ENCODE assay signal across 8 cellular contexts in the genomic region with DNA sequence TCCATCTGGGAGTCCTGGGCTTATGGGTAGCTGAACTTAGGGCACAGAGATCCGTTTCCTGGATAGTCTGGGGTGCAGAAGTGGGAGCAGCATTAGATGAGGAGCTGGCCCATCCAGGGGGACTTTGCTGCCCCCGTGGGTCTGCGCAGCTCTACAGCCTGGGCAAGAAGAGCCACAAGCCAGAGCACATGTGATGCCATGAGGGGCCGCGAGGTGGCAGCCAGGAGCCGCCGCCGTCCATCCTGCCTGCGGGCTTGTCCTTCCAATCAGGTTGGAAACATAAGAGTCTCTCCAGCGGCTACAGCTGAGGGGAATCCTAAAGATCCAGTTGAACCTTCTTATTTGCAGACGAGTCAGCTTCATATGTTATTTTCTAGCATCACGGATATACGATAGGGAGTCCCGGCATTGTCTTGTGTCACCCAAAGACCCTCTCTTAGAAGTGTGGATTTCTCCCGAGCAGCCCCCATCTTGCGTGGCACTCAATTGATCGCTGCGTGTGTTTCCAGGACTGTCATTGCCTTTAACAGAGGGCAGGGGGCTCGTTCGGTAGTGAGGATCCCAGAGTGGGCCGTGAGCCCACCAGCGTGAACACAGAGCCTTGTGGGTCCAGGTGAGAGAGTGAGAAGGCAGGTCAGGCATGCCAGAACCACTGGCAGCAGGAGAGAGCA. TPM values are rescaled to one million over a fixed set of nuclear protein-coding genes. Genes with fewer than 3 reads are reported as not detected.
DNase-seq lines count a peak whose midpoint lies in the region; ATAC-seq, FAIRE-seq and TF ChIP-seq lines count a peak whose summit lies in the region.

No MANE protein-coding gene starts in this region.

- peaks cover 6% of the 10 kb centered on the region; the same call in 1 of the 2 replicates for H3K4me1 Mint-ChIP-seq in WTC11

- no peaks in the 10 kb centered on the region for H3K36me3 Mint-ChIP-seq in WTC11

- H3K36me3 ChIP-seq in bronchial epithelial cell (ENCODE audit: control insufficient read depth, insufficient read depth, low read length) (no peaks in the 10 kb centered on the region), kidney epithelial cell (ENCODE audit: control insufficient read depth, insufficient read depth, low read length) (no peaks in the 10 kb centered on the region)

- TF ChIP-seq CTCF in WTC11 (IDR thresholded peaks at IDR 0.05) = peak; percentile 81
- TF ChIP-seq CTCF in bronchial epithelial cell (IDR thresholded peaks at IDR 0.05; ENCODE audit: insufficient read depth, low read length, severe bottlenecking) = peak; percentile 95
- TF ChIP-seq CTCF in kidney epithelial cell (IDR thresholded peaks at IDR 0.05; ENCODE audit: insufficient read depth, low read length, poor library complexity, severe bottlenecking) = peak; percentile 96

- no peak overlapping the region for H3K4me3 Mint-ChIP-seq in WTC11

- H3K4me3 ChIP-seq in bronchial epithelial cell (ENCODE audit: low read depth, low read length) (no peak overlapping the region), kidney epithelial cell (ENCODE audit: low read depth, low read length) (no peak overlapping the region)

- H3K27me3 ChIP-seq in bronchial epithelial cell (ENCODE audit: control insufficient read depth, insufficient read depth, low read length) (no peaks in the 10 kb centered on the region), kidney epithelial cell (ENCODE audit: control insufficient read depth, insufficient read depth, low read length) (peaks cover 9% of the 10 kb centered on the region)

- H3K27me3 Mint-ChIP-seq in WTC11 (ENCODE audit: low read depth) = peaks cover 9% of the 10 kb centered on the region

- DNase-seq in NCI-H2081 (lab: John Stamatoyannopoulos, UW) (peak; percentile 68 to 72), NCI-H2081 treated with DMSO at 0.1 percent for 48 hours (lab: John Stamatoyannopoulos, UW) (no peak), NCI-H2171 treated with DMSO at 0.1 percent for 48 hours (lab: John Stamatoyannopoulos, UW) (peak; percentile 77), WTC11 (ENCODE audit: low spot score) (peak; percentile 84), bronchial epithelial cell (ENCODE audit: low read depth) (peak; percentile 42), kidney epithelial cell (ENCODE audit: low read depth) (no peak)
- DNase-seq in stimulated activated CD4-positive, alpha-beta T cell treated with anti-CD3 and anti-CD28 coated beads, Interleukin-1b, Interleukin-23, amount 100 ng/mL, for 48 hours = peak; percentile 59

- POLR2A ChIA-PET in WTC11 (lab: Charles Lee) = interaction anchor here (0.6 kb wide), 1 partner anchor 1945 kb away, joined by 5 read pairs; no protein-coding TSS in a partner anchor

- no peak overlapping the region for H3K27ac Mint-ChIP-seq in WTC11

- FAIRE-seq in bronchial epithelial cell (lab: Jason Lieb, UNC) = peak; percentile 43

- CTCF ChIA-PET in WTC11 (lab: Charles Lee) = interaction anchor here (0.5 to 3.4 kb wide), 57 partner anchors 9 to 623 kb away, joined by 3 to 51 read pairs (median 4); partner anchors contain the start of genes CANT1, ENGASE and LGALS3BP

- ATAC-seq in WTC11 = peak; percentile 86
- ATAC-seq in HG03196 (IDR thresholded peaks at IDR 0.05; ENCODE audit: unreplicated experiment) = no peak

- H3K9me3 Mint-ChIP-seq in WTC11 = peaks cover 13% of the 10 kb centered on the region

TF ChIP-seq in WTC11, 78 proteins besides CTCF, POLR2A, EP300 and RAD21:
- TF ChIP-seq, protein P1, sequence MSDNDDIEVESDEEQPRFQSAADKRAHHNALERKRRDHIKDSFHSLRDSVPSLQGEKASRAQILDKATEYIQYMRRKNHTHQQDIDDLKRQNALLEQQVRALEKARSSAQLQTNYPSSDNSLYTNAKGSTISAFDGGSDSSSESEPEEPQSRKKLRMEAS (CRISPR knock-in tag; IDR thresholded peaks at IDR 0.05) = 0 out of 2 replicates have a peak, but pooled peaks have one; percentile 45
- TF ChIP-seq NR1H2 (CRISPR knock-in tag; IDR thresholded peaks at IDR 0.05) (no peak), HMGXB4 (CRISPR knock-in tag; IDR thresholded peaks at IDR 0.05) (no peak), USF1 (CRISPR knock-in tag; IDR thresholded peaks at IDR 0.05) (peak; percentile 39; the same call in 1 of the 2 replicates), ZNF219 (CRISPR knock-in tag; IDR thresholded peaks at IDR 0.05; ENCODE audit: borderline replicate concordance) (no peak), IRF2 (CRISPR knock-in tag; IDR thresholded peaks at IDR 0.05; ENCODE audit: borderline replicate concordance, low read depth) (no peak), ESRRA (CRISPR knock-in tag; IDR thresholded peaks at IDR 0.05; ENCODE audit: borderline replicate concordance) (no peak)
- TF ChIP-seq, protein P2, sequence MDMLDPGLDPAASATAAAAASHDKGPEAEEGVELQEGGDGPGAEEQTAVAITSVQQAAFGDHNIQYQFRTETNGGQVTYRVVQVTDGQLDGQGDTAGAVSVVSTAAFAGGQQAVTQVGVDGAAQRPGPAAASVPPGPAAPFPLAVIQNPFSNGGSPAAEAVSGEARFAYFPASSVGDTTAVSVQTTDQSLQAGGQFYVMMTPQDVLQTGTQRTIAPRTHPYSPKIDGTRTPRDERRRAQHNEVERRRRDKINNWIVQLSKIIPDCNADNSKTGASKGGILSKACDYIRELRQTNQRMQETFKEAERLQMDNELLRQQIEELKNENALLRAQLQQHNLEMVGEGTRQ (CRISPR knock-in tag; IDR thresholded peaks at IDR 0.05) = peak; percentile 44; the same call in 1 of the 2 replicates
- TF ChIP-seq, protein P3, sequence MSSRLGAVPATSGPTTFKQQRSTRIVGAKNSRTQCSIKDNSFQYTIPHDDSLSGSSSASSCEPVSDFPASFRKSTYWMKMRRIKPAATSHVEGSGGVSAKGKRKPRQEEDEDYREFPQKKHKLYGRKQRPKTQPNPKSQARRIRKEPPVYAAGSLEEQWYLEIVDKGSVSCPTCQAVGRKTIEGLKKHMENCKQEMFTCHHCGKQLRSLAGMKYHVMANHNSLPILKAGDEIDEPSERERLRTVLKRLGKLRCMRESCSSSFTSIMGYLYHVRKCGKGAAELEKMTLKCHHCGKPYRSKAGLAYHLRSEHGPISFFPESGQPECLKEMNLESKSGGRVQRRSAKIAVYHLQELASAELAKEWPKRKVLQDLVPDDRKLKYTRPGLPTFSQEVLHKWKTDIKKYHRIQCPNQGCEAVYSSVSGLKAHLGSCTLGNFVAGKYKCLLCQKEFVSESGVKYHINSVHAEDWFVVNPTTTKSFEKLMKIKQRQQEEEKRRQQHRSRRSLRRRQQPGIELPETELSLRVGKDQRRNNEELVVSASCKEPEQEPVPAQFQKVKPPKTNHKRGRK (CRISPR knock-in tag; IDR thresholded peaks at IDR 0.05; ENCODE audit: borderline replicate concordance) = no peak

RNA-seq across cellular contexts. Expression of gene C1QTNF1, which starts 22.0 kb away (rescaled TPM):
- total RNA-seq in WTC11 (2021) = 1.5 to 2.7 TPM (median 1.7 TPM) in 3 replicates
- 0.13 and 0.79 TPM in 2 replicates for total RNA-seq in bronchial epithelial cell
- 4.6 and 6.1 TPM in 2 replicates for total RNA-seq in kidney epithelial cell

RNA-seq across cellular contexts. Expression of gene ENGASE, which starts 28.7 kb away (rescaled TPM):
- total RNA-seq in WTC11 (2021) (40.0 to 47.5 TPM (median 41.6 TPM) in 3 replicates), bronchial epithelial cell (8.1 and 10.5 TPM in 2 replicates), kidney epithelial cell (9.0 and 11.4 TPM in 2 replicates)

RNA-seq across cellular contexts. Expression of gene CANT1, which starts 36.4 kb away (rescaled TPM):
- total RNA-seq in WTC11 (2021) (34.1 to 39.7 TPM (median 35.1 TPM) in 3 replicates), bronchial epithelial cell (60.0 and 114 TPM in 2 replicates), kidney epithelial cell (54.6 and 70.7 TPM in 2 replicates)

Comparison
In these comparisons a context has a peak if more than half of its experiments do, and no peak if none do; other contexts are left out.
1. DNase-seq: peak in NCI-H2081 (2 of 2), NCI-H2171 treated with DMSO at 0.1 percent for 48 hours (single experiment), WTC11 (single experiment), bronchial epithelial cell (single experiment) and stimulated activated CD4-positive, alpha-beta T cell treated with anti-CD3 and anti-CD28 coated beads, Interleukin-1b, Interleukin-23, amount 100 ng/mL, for 48 hours (single experiment); none in NCI-H2081 treated with DMSO at 0.1 percent for 48 hours (single experiment) and kidney epithelial cell (single experiment).
2. Peak in every context shown above with its lines, with median percentiles within 50 percentile points of each other: CTCF ChIP-seq.